In the genomic region with DNA sequence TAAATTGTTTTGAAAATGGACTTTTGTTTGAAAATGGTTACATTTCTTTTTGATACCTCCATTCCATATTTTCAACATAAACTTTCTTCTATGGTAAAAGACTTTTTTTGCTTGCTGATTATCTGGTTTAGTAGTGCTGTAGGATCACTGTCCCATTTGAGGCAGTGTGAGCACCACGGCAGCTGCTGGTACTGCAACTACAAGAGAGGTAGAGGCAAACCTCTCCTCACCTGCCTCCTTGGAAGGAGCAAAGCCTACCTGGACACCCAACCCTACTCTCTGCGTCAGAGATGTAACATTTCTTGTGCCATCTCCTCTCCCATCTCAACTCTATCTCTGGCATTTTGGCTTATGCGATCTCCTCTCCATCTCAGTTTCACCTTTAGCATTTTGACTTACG, we compare ENCODE assay signal across 1 cellular context.
TF ChIP-seq lines count a peak whose summit lies in the region.

No MANE protein-coding gene starts in this region.

TF ChIP-seq in H1, 55 proteins besides CTCF, POLR2A, EP300 and RAD21:
- TF ChIP-seq JUND (IDR thresholded peaks at IDR 0.05; ENCODE audit: low read length), result no peak
- TF ChIP-seq, protein P1, sequence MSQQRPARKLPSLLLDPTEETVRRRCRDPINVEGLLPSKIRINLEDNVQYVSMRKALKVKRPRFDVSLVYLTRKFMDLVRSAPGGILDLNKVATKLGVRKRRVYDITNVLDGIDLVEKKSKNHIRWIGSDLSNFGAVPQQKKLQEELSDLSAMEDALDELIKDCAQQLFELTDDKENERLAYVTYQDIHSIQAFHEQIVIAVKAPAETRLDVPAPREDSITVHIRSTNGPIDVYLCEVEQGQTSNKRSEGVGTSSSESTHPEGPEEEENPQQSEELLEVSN (IDR thresholded peaks at IDR 0.05), result no peak
- TF ChIP-seq KDM4A (IDR thresholded peaks at IDR 0.05; ENCODE audit: low read depth, low read length, severe bottlenecking), result no peak
- no peak for TF ChIP-seq BRCA1 (IDR thresholded peaks at IDR 0.05; ENCODE audit: low read depth, low read length)
- TF ChIP-seq SP1 (IDR thresholded peaks at IDR 0.05; ENCODE audit: low read depth, low read length), result no peak
- no peak for TF ChIP-seq TEAD4 (IDR thresholded peaks at IDR 0.05; ENCODE audit: low read depth, low read length)
- TF ChIP-seq JUN (IDR thresholded peaks at IDR 0.05; ENCODE audit: low read depth, low read length), result no peak
- TF ChIP-seq SRF (IDR thresholded peaks at IDR 0.05; ENCODE audit: low read depth, low read length), result no peak
- no peak for TF ChIP-seq SP2 (IDR thresholded peaks at IDR 0.05; ENCODE audit: low read length)
- TF ChIP-seq ASH2L (IDR thresholded peaks at IDR 0.05; ENCODE audit: low read length), result no peak
- TF ChIP-seq CTBP2 (IDR thresholded peaks at IDR 0.05; ENCODE audit: borderline replicate concordance, insufficient read depth, insufficient read length, low read length), result no peak
- TF ChIP-seq NRF1 (IDR thresholded peaks at IDR 0.05; ENCODE audit: low read depth, low read length), result no peak
- no peak for TF ChIP-seq HDAC2 (IDR thresholded peaks at IDR 0.05; ENCODE audit: borderline replicate concordance in 1 of 2, low read depth in 2 of 2, low read length in 2 of 2)
- TF ChIP-seq PHF8 (conservative IDR thresholded peaks at IDR 0.05; ENCODE audit: low read depth, low read length), result no peak
- no peak for TF ChIP-seq RNF2 (IDR thresholded peaks at IDR 0.05; ENCODE audit: borderline replicate concordance, low read depth, low read length, missing control alignments, poor library complexity, severe bottlenecking)
- TF ChIP-seq, protein P2, sequence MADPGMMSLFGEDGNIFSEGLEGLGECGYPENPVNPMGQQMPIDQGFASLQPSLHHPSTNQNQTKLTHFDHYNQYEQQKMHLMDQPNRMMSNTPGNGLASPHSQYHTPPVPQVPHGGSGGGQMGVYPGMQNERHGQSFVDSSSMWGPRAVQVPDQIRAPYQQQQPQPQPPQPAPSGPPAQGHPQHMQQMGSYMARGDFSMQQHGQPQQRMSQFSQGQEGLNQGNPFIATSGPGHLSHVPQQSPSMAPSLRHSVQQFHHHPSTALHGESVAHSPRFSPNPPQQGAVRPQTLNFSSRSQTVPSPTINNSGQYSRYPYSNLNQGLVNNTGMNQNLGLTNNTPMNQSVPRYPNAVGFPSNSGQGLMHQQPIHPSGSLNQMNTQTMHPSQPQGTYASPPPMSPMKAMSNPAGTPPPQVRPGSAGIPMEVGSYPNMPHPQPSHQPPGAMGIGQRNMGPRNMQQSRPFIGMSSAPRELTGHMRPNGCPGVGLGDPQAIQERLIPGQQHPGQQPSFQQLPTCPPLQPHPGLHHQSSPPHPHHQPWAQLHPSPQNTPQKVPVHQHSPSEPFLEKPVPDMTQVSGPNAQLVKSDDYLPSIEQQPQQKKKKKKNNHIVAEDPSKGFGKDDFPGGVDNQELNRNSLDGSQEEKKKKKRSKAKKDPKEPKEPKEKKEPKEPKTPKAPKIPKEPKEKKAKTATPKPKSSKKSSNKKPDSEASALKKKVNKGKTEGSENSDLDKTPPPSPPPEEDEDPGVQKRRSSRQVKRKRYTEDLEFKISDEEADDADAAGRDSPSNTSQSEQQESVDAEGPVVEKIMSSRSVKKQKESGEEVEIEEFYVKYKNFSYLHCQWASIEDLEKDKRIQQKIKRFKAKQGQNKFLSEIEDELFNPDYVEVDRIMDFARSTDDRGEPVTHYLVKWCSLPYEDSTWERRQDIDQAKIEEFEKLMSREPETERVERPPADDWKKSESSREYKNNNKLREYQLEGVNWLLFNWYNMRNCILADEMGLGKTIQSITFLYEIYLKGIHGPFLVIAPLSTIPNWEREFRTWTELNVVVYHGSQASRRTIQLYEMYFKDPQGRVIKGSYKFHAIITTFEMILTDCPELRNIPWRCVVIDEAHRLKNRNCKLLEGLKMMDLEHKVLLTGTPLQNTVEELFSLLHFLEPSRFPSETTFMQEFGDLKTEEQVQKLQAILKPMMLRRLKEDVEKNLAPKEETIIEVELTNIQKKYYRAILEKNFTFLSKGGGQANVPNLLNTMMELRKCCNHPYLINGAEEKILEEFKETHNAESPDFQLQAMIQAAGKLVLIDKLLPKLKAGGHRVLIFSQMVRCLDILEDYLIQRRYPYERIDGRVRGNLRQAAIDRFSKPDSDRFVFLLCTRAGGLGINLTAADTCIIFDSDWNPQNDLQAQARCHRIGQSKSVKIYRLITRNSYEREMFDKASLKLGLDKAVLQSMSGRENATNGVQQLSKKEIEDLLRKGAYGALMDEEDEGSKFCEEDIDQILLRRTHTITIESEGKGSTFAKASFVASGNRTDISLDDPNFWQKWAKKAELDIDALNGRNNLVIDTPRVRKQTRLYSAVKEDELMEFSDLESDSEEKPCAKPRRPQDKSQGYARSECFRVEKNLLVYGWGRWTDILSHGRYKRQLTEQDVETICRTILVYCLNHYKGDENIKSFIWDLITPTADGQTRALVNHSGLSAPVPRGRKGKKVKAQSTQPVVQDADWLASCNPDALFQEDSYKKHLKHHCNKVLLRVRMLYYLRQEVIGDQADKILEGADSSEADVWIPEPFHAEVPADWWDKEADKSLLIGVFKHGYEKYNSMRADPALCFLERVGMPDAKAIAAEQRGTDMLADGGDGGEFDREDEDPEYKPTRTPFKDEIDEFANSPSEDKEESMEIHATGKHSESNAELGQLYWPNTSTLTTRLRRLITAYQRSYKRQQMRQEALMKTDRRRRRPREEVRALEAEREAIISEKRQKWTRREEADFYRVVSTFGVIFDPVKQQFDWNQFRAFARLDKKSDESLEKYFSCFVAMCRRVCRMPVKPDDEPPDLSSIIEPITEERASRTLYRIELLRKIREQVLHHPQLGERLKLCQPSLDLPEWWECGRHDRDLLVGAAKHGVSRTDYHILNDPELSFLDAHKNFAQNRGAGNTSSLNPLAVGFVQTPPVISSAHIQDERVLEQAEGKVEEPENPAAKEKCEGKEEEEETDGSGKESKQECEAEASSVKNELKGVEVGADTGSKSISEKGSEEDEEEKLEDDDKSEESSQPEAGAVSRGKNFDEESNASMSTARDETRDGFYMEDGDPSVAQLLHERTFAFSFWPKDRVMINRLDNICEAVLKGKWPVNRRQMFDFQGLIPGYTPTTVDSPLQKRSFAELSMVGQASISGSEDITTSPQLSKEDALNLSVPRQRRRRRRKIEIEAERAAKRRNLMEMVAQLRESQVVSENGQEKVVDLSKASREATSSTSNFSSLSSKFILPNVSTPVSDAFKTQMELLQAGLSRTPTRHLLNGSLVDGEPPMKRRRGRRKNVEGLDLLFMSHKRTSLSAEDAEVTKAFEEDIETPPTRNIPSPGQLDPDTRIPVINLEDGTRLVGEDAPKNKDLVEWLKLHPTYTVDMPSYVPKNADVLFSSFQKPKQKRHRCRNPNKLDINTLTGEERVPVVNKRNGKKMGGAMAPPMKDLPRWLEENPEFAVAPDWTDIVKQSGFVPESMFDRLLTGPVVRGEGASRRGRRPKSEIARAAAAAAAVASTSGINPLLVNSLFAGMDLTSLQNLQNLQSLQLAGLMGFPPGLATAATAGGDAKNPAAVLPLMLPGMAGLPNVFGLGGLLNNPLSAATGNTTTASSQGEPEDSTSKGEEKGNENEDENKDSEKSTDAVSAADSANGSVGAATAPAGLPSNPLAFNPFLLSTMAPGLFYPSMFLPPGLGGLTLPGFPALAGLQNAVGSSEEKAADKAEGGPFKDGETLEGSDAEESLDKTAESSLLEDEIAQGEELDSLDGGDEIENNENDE (IDR thresholded peaks at IDR 0.05; ENCODE audit: insufficient replicate concordance, low read length), result no peak
- no peak for TF ChIP-seq KDM5A (IDR thresholded peaks at IDR 0.05; ENCODE audit: low read length)
- TF ChIP-seq, protein P3, sequence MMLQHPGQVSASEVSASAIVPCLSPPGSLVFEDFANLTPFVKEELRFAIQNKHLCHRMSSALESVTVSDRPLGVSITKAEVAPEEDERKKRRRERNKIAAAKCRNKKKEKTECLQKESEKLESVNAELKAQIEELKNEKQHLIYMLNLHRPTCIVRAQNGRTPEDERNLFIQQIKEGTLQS (IDR thresholded peaks at IDR 0.05; ENCODE audit: insufficient read depth, low read depth, low read length), result no peak
